1 cellular context compared by ENCODE assay signal in the genomic region with DNA sequence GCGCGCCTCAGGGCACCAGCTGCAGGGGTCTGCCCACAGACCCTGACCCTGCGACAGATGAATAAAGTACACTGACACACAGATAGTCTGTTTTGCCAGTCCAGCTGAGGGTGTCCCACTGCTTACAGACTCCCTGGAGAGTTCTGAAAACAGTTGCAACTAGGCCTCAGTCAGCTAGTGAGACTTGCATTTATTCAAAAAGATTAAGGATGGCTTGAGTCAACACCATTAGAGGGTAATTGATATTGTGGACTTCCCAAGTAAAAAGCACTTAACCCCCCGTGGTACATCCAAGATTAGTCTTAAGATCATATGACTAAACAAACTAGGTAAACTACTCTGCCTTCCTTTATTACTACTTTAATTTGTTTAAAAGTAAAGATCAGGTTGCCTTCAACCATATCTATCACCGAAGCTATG.
A peak's percentile ranks its signal among the peaks of the same experiment; 100 is the strongest.
TF ChIP-seq lines count a peak whose summit lies in the region.

No MANE protein-coding gene starts in this region.

TF ChIP-seq in HEK293, 187 proteins besides CTCF, POLR2A, EP300 and RAD21 (continued from another document and continues in another):
- no peak for TF ChIP-seq MZF1 (tag by site-specific recombination; IDR thresholded peaks at IDR 0.05; ENCODE audit: borderline replicate concordance)
- TF ChIP-seq, protein P1, sequence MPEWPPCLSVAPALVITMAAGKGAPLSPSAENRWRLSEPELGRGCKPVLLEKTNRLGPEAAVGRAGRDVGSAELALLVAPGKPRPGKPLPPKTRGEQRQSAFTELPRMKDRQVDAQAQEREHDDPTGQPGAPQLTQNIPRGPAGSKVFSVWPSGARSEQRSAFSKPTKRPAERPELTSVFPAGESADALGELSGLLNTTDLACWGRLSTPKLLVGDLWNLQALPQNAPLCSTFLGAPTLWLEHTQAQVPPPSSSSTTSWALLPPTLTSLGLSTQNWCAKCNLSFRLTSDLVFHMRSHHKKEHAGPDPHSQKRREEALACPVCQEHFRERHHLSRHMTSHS (tag by site-specific recombination; IDR thresholded peaks at IDR 0.05) = no peak
- no peak for TF ChIP-seq ZNF266 (tag by site-specific recombination; IDR thresholded peaks at IDR 0.05; ENCODE audit: low read depth)
- peak; percentile 95 for TF ChIP-seq IKZF3 (tag by site-specific recombination; IDR thresholded peaks at IDR 0.05)
- TF ChIP-seq ZNF610 (tag by site-specific recombination; IDR thresholded peaks at IDR 0.05; ENCODE audit: borderline replicate concordance) = peak; percentile 49; the same call in 1 of the 2 replicates
- peak; percentile 64; the same call in 1 of the 2 replicates for TF ChIP-seq OVOL3 (tag by site-specific recombination; IDR thresholded peaks at IDR 0.05)
- TF ChIP-seq ZNF701 (tag by site-specific recombination; IDR thresholded peaks at IDR 0.05) = no peak
- TF ChIP-seq HOXA7 (CRISPR knock-in tag; IDR thresholded peaks at IDR 0.05; ENCODE audit: borderline replicate concordance) = no peak
- TF ChIP-seq ZNF292 (tag by site-specific recombination; IDR thresholded peaks at IDR 0.05; ENCODE audit: borderline replicate concordance, low read depth) = no peak
- no peak for TF ChIP-seq ZNF660 (tag by site-specific recombination; IDR thresholded peaks at IDR 0.05)
- TF ChIP-seq, protein P2, sequence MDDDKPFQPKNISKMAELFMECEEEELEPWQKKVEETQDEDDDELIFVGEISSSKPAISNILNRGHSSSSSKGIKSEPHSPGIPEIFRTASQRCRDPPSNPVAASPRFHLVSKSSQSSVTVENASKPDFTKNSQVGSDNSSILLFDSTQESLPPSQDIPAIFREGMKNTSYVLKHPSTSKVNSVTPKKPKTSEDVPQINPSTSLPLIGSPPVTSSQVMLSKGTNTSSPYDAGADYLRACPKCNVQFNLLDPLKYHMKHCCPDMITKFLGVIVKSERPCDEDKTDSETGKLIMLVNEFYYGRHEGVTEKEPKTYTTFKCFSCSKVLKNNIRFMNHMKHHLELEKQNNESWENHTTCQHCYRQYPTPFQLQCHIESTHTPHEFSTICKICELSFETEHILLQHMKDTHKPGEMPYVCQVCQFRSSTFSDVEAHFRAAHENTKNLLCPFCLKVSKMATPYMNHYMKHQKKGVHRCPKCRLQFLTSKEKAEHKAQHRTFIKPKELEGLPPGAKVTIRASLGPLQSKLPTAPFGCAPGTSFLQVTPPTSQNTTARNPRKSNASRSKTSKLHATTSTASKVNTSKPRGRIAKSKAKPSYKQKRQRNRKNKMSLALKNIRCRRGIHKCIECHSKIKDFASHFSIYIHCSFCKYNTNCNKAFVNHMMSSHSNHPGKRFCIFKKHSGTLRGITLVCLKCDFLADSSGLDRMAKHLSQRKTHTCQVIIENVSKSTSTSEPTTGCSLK (tag by site-specific recombination; IDR thresholded peaks at IDR 0.05) = no peak
- TF ChIP-seq ZNF776 (tag by site-specific recombination; IDR thresholded peaks at IDR 0.05; ENCODE audit: borderline replicate concordance) = no peak
- no peak for TF ChIP-seq SETDB1 (IDR thresholded peaks at IDR 0.05; ENCODE audit: insufficient read length, low read length)
- TF ChIP-seq ZNF76 (tag by site-specific recombination; IDR thresholded peaks at IDR 0.05; ENCODE audit: borderline replicate concordance, low read depth) = 0 out of 2 replicates have a peak, but pooled peaks have one; percentile 20
- TF ChIP-seq GLIS1 (tag by site-specific recombination; IDR thresholded peaks at IDR 0.05) = peak; percentile 81
- TF ChIP-seq, protein P3, sequence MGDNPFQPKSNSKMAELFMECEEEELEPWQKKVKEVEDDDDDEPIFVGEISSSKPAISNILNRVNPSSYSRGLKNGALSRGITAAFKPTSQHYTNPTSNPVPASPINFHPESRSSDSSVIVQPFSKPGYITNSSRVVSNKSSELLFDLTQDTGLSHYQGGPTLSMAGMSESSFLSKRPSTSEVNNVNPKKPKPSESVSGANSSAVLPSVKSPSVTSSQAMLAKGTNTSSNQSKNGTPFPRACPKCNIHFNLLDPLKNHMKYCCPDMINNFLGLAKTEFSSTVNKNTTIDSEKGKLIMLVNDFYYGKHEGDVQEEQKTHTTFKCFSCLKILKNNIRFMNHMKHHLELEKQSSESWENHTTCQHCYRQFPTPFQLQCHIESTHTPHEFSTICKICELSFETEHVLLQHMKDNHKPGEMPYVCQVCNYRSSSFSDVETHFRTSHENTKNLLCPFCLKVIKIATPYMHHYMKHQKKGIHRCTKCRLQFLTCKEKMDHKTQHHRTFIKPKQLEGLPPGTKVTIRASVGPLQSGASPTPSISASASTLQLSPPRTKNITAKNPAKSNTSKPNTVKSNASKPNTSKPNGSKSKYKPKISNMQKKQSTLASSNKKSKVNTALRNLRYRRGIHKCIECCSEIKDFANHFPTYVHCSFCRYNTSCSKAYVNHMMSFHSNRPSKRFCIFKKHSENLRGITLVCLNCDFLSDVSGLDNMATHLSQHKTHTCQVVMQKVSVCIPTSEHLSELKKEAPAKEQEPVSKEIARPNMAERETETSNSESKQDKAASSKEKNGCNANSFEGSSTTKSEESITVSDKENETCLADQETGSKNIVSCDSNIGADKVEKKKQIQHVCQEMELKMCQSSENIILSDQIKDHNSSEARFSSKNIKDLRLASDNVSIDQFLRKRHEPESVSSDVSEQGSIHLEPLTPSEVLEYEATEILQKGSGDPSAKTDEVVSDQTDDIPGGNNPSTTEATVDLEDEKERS (tag by site-specific recombination; IDR thresholded peaks at IDR 0.05) = no peak
- TF ChIP-seq, protein P4, sequence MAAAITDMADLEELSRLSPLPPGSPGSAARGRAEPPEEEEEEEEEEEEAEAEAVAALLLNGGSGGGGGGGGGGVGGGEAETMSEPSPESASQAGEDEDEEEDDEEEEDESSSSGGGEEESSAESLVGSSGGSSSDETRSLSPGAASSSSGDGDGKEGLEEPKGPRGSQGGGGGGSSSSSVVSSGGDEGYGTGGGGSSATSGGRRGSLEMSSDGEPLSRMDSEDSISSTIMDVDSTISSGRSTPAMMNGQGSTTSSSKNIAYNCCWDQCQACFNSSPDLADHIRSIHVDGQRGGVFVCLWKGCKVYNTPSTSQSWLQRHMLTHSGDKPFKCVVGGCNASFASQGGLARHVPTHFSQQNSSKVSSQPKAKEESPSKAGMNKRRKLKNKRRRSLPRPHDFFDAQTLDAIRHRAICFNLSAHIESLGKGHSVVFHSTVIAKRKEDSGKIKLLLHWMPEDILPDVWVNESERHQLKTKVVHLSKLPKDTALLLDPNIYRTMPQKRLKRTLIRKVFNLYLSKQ (tag by site-specific recombination; IDR thresholded peaks at IDR 0.05; ENCODE audit: borderline replicate concordance) = no peak
- TF ChIP-seq, protein P5, sequence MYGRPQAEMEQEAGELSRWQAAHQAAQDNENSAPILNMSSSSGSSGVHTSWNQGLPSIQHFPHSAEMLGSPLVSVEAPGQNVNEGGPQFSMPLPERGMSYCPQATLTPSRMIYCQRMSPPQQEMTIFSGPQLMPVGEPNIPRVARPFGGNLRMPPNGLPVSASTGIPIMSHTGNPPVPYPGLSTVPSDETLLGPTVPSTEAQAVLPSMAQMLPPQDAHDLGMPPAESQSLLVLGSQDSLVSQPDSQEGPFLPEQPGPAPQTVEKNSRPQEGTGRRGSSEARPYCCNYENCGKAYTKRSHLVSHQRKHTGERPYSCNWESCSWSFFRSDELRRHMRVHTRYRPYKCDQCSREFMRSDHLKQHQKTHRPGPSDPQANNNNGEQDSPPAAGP (tag by site-specific recombination; IDR thresholded peaks at IDR 0.05) = no peak
- peak; percentile 87 for TF ChIP-seq ZXDB (tag by site-specific recombination; IDR thresholded peaks at IDR 0.05)
- no peak for TF ChIP-seq ZNF274 (IDR thresholded peaks at IDR 0.05; ENCODE audit: low read length)
- no peak for TF ChIP-seq ZNF274 (tag by site-specific recombination; IDR thresholded peaks at IDR 0.05; ENCODE audit: borderline replicate concordance)
- TF ChIP-seq ZBTB1 (tag by site-specific recombination; IDR thresholded peaks at IDR 0.05) = no peak
- TF ChIP-seq, protein P6, sequence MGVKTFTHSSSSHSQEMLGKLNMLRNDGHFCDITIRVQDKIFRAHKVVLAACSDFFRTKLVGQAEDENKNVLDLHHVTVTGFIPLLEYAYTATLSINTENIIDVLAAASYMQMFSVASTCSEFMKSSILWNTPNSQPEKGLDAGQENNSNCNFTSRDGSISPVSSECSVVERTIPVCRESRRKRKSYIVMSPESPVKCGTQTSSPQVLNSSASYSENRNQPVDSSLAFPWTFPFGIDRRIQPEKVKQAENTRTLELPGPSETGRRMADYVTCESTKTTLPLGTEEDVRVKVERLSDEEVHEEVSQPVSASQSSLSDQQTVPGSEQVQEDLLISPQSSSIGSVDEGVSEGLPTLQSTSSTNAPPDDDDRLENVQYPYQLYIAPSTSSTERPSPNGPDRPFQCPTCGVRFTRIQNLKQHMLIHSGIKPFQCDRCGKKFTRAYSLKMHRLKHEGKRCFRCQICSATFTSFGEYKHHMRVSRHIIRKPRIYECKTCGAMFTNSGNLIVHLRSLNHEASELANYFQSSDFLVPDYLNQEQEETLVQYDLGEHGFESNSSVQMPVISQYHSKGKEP (tag by site-specific recombination; IDR thresholded peaks at IDR 0.05) = peak; percentile 99
- no peak for TF ChIP-seq ZNF664 (tag by site-specific recombination; IDR thresholded peaks at IDR 0.05)
- no peak for TF ChIP-seq ZFHX2 (tag by site-specific recombination; conservative IDR thresholded peaks at IDR 0.05)
- TF ChIP-seq, protein P7, sequence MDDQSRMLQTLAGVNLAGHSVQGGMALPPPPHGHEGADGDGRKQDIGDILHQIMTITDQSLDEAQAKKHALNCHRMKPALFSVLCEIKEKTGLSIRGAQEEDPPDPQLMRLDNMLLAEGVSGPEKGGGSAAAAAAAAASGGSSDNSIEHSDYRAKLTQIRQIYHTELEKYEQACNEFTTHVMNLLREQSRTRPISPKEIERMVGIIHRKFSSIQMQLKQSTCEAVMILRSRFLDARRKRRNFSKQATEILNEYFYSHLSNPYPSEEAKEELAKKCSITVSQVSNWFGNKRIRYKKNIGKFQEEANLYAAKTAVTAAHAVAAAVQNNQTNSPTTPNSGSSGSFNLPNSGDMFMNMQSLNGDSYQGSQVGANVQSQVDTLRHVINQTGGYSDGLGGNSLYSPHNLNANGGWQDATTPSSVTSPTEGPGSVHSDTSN (CRISPR knock-in tag; IDR thresholded peaks at IDR 0.05) = no peak
- TF ChIP-seq ZNF624 (tag by site-specific recombination; IDR thresholded peaks at IDR 0.05) = no peak
- TF ChIP-seq SP3 (tag by site-specific recombination; IDR thresholded peaks at IDR 0.05) = no peak
- TF ChIP-seq, protein P8, sequence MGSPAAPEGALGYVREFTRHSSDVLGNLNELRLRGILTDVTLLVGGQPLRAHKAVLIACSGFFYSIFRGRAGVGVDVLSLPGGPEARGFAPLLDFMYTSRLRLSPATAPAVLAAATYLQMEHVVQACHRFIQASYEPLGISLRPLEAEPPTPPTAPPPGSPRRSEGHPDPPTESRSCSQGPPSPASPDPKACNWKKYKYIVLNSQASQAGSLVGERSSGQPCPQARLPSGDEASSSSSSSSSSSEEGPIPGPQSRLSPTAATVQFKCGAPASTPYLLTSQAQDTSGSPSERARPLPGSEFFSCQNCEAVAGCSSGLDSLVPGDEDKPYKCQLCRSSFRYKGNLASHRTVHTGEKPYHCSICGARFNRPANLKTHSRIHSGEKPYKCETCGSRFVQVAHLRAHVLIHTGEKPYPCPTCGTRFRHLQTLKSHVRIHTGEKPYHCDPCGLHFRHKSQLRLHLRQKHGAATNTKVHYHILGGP (tag by site-specific recombination; IDR thresholded peaks at IDR 0.05) = peak; percentile 86
- no peak for TF ChIP-seq ZNF138 (tag by site-specific recombination; IDR thresholded peaks at IDR 0.05; ENCODE audit: borderline replicate concordance)
- no peak for TF ChIP-seq ZNF214 (tag by site-specific recombination; IDR thresholded peaks at IDR 0.05; ENCODE audit: borderline replicate concordance)
- TF ChIP-seq MYNN (tag by site-specific recombination; IDR thresholded peaks at IDR 0.05; ENCODE audit: borderline replicate concordance) = no peak
- TF ChIP-seq ZNF248 (tag by site-specific recombination; IDR thresholded peaks at IDR 0.05) = no peak
- TF ChIP-seq, protein P9, sequence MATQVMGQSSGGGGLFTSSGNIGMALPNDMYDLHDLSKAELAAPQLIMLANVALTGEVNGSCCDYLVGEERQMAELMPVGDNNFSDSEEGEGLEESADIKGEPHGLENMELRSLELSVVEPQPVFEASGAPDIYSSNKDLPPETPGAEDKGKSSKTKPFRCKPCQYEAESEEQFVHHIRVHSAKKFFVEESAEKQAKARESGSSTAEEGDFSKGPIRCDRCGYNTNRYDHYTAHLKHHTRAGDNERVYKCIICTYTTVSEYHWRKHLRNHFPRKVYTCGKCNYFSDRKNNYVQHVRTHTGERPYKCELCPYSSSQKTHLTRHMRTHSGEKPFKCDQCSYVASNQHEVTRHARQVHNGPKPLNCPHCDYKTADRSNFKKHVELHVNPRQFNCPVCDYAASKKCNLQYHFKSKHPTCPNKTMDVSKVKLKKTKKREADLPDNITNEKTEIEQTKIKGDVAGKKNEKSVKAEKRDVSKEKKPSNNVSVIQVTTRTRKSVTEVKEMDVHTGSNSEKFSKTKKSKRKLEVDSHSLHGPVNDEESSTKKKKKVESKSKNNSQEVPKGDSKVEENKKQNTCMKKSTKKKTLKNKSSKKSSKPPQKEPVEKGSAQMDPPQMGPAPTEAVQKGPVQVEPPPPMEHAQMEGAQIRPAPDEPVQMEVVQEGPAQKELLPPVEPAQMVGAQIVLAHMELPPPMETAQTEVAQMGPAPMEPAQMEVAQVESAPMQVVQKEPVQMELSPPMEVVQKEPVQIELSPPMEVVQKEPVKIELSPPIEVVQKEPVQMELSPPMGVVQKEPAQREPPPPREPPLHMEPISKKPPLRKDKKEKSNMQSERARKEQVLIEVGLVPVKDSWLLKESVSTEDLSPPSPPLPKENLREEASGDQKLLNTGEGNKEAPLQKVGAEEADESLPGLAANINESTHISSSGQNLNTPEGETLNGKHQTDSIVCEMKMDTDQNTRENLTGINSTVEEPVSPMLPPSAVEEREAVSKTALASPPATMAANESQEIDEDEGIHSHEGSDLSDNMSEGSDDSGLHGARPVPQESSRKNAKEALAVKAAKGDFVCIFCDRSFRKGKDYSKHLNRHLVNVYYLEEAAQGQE (tag by site-specific recombination; IDR thresholded peaks at IDR 0.05) = no peak
- peak; percentile 67 for TF ChIP-seq ZNF629 (tag by site-specific recombination; IDR thresholded peaks at IDR 0.05)
- no peak; the same call in 1 of the 2 replicates for TF ChIP-seq ZNF324 (tag by site-specific recombination; IDR thresholded peaks at IDR 0.05)
- peak; percentile 88 for TF ChIP-seq GFI1B (tag by site-specific recombination; IDR thresholded peaks at IDR 0.05)
- TF ChIP-seq ZNF16 (tag by site-specific recombination; IDR thresholded peaks at IDR 0.05; ENCODE audit: low read depth) = no peak
- no peak for TF ChIP-seq GLI4 (tag by site-specific recombination; IDR thresholded peaks at IDR 0.05)
- TF ChIP-seq ZNF169 (tag by site-specific recombination; IDR thresholded peaks at IDR 0.05) = no peak
- no peak for TF ChIP-seq ZNF175 (tag by site-specific recombination; IDR thresholded peaks at IDR 0.05)
- peak; percentile 91 for TF ChIP-seq GLI2 (tag by site-specific recombination; IDR thresholded peaks at IDR 0.05; ENCODE audit: borderline replicate concordance, low read depth)
- TF ChIP-seq, protein P10, sequence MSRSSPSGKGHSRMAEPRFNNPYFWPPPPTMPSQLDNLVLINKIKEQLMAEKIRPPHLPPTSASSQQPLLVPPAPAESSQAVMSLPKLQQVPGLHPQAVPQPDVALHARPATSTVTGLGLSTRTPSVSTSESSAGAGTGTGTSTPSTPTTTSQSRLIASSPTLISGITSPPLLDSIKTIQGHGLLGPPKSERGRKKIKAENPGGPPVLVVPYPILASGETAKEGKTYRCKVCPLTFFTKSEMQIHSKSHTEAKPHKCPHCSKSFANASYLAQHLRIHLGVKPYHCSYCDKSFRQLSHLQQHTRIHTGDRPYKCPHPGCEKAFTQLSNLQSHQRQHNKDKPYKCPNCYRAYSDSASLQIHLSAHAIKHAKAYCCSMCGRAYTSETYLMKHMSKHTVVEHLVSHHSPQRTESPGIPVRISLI (tag by site-specific recombination; IDR thresholded peaks at IDR 0.05) = no peak
- no peak for TF ChIP-seq ZNF311 (tag by site-specific recombination; IDR thresholded peaks at IDR 0.05; ENCODE audit: borderline replicate concordance)
